ENCODE assay signal across 11 cellular contexts in genomic region chr2:158999458-158999857, GRCh38. TPM values are rescaled to one million over a fixed set of nuclear protein-coding genes. Genes with fewer than 3 reads are reported as not detected.
DNase-seq lines count a peak whose midpoint lies in the region; ATAC-seq, FAIRE-seq and TF ChIP-seq lines count a peak whose summit lies in the region.
"Had no signal": no experiment of that assay in that cellular context is flagged by ENCODE, and none has a peak within 500 bp of the region (broad histone marks: within the 10 kb centered on the region; RNA-seq: fewer than 3 reads in every experiment).

No MANE protein-coding gene starts in this region.

- H2AFZ ChIP-seq in osteoblast (ENCODE audit: low read length): peak overlapping the region; percentile 61

- FAIRE-seq in RCC 7860 (lab: Jason Lieb, UNC): no peak

- H3K36me3 ChIP-seq in osteoblast (ENCODE audit: insufficient read depth, low read length): peaks cover 4% of the 10 kb centered on the region

- H3K4me1 Mint-ChIP-seq in activated CD4-positive, alpha-beta T cell treated with anti-CD3 and anti-CD28 coated beads for 36 hours: peaks cover 2% of the 10 kb centered on the region

- no peaks in the 10 kb centered on the region for H3K36me3 Mint-ChIP-seq in activated CD4-positive, alpha-beta T cell treated with anti-CD3 and anti-CD28 coated beads for 36 hours (ENCODE audit: low read depth)

- no peaks in the 10 kb centered on the region for H3K9me3 Mint-ChIP-seq in activated CD4-positive, alpha-beta T cell treated with anti-CD3 and anti-CD28 coated beads for 36 hours (ENCODE audit: low read depth)

- H3K9me3 ChIP-seq in osteoblast (ENCODE audit: low read depth, low read length): no peaks in the 10 kb centered on the region

- no peak overlapping the region for H3K27ac Mint-ChIP-seq in activated CD4-positive, alpha-beta T cell treated with anti-CD3 and anti-CD28 coated beads for 36 hours

- ATAC-seq in esophagus mucosa (no peak), HG02970 (IDR thresholded peaks at IDR 0.05; ENCODE audit: low FRiP score, unreplicated experiment) (no peak), HG03521 (IDR thresholded peaks at IDR 0.05; ENCODE audit: unreplicated experiment) (no peak)
- ATAC-seq in activated CD4-positive, alpha-beta T cell treated with anti-CD3 and anti-CD28 coated beads for 36 hours: no peak
- ATAC-seq: Panc1 had no signal

- peaks cover 0 to 3% (median 0%) of the 10 kb centered on the region in 45 donors for H3K27me3 ChIP-seq in dorsolateral prefrontal cortex
- no peaks in the 10 kb centered on the region for H3K27me3 ChIP-seq in osteoblast (ENCODE audit: insufficient read depth, low read length)

- DNase-seq in ELR (ENCODE audit: low read depth): peak; percentile 71
- peak; percentile 38 for DNase-seq in RCC 7860 (ENCODE audit: low spot score)
- DNase-seq in dorsolateral prefrontal cortex: no peak
- DNase-seq in osteoblast (ENCODE audit: insufficient read length, low spot score, missing footprints): peak; percentile 81
- DNase-seq in activated CD4-positive, alpha-beta T cell treated with anti-CD3 and anti-CD28 coated beads for 36 hours: no peak
- DNase-seq: activated CD8-positive, alpha-beta memory T cell treated with anti-CD3 and anti-CD28 coated beads for 24 hours; MM.1S had no signal

- TF ChIP-seq CTCF in dorsolateral prefrontal cortex (IDR thresholded peaks at IDR 0.05 in 54 of 56, conservative IDR thresholded peaks at IDR 0.05 in 2 of 56; ENCODE audit: low read depth in 1 of 56, partially characterized antibody in 56 of 56) (no peak), osteoblast (IDR thresholded peaks at IDR 0.05; ENCODE audit: extremely low read depth, low read depth, low read length) (no peak)

- peak overlapping the region in 34 of 59 donors; percentile 1 to 46 (median 22) for H3K4me3 ChIP-seq in dorsolateral prefrontal cortex
- no peak overlapping the region for H3K4me3 ChIP-seq in osteoblast (ENCODE audit: insufficient read depth, low read length)

- H3K27ac ChIP-seq in dorsolateral prefrontal cortex (peak overlapping the region; percentile 21 to 95 (median 88)), osteoblast (ENCODE audit: low read depth, low read length) (peak overlapping the region; percentile 82)

- H3K79me2 ChIP-seq in osteoblast (ENCODE audit: insufficient read depth, low read length): peaks cover 50% of the 10 kb centered on the region

- no peak overlapping the region for H3K4me3 Mint-ChIP-seq in activated CD4-positive, alpha-beta T cell treated with anti-CD3 and anti-CD28 coated beads for 36 hours

- H3K4me2 ChIP-seq in osteoblast (ENCODE audit: insufficient read depth, low read length): peak overlapping the region; percentile 51

- H3K27me3 Mint-ChIP-seq in activated CD4-positive, alpha-beta T cell treated with anti-CD3 and anti-CD28 coated beads for 36 hours: peaks cover 1% of the 10 kb centered on the region

- POLR2A ChIA-PET in activated CD4-positive, alpha-beta T cell treated with anti-CD3 and anti-CD28 coated beads for 36 hours (lab: Charles Lee): no interaction called here

- no peaks in the 10 kb centered on the region for H4K20me1 ChIP-seq in osteoblast (ENCODE audit: insufficient read depth, low read length)

- CTCF ChIA-PET in activated CD4-positive, alpha-beta T cell treated with anti-CD3 and anti-CD28 coated beads for 36 hours (lab: Charles Lee): no interaction called here

- peaks cover 40% of the 10 kb centered on the region for H3K4me1 ChIP-seq in osteoblast (ENCODE audit: insufficient read depth, low read length)

- intact Hi-C loops in dorsolateral prefrontal cortex (cut with DNase I): loop anchor here in 1 of 2 donors (2.0 kb wide), 1 partner anchor 29 kb away; no protein-coding TSS in a partner anchor
- intact Hi-C loops in activated CD4-positive, alpha-beta T cell treated with anti-CD3 and anti-CD28 coated beads for 36 hours (cut with DNase I, micrococcal nuclease): no loop called here

RNA-seq across cellular contexts. Expression of gene TANC1, which starts 31.0 kb away (rescaled TPM):
- 10 to 100 TPM; 11.9 to 68.3 (median 20.7) TPM for total RNA-seq in dorsolateral prefrontal cortex
- 33.9 and 34.7 TPM in 2 replicates for total RNA-seq in osteoblast
- total RNA-seq in esophagus mucosa: 23.8 TPM
- 1 to 10 TPM in 1 of 2 experiments, under 1 TPM in 1; 0.89 to 1.1 TPM for total RNA-seq in activated CD4-positive, alpha-beta T cell treated with anti-CD3 and anti-CD28 coated beads for 36 hours

Comparison
In these comparisons a context has a peak if more than half of its experiments do, and no peak if none do; other contexts are left out.
1. DNase-seq: peak in ELR (single experiment), RCC 7860 (single experiment) and osteoblast (single experiment); none in dorsolateral prefrontal cortex (0 of 10) and activated CD4-positive, alpha-beta T cell treated with anti-CD3 and anti-CD28 coated beads for 36 hours (single experiment).
2. RNA of gene TANC1, which starts 31.0 kb away (total RNA-seq): 33.9 to 34.7 TPM in osteoblast, 23.8 TPM in esophagus mucosa (single experiment) and 11.9 to 68.3 TPM in dorsolateral prefrontal cortex; 0.89 to 1.1 TPM in activated CD4-positive, alpha-beta T cell treated with anti-CD3 and anti-CD28 coated beads for 36 hours; every median in the first group is over 4 times any median in the second.